ENCODE assay signal across 8 cellular contexts in the genomic region with DNA sequence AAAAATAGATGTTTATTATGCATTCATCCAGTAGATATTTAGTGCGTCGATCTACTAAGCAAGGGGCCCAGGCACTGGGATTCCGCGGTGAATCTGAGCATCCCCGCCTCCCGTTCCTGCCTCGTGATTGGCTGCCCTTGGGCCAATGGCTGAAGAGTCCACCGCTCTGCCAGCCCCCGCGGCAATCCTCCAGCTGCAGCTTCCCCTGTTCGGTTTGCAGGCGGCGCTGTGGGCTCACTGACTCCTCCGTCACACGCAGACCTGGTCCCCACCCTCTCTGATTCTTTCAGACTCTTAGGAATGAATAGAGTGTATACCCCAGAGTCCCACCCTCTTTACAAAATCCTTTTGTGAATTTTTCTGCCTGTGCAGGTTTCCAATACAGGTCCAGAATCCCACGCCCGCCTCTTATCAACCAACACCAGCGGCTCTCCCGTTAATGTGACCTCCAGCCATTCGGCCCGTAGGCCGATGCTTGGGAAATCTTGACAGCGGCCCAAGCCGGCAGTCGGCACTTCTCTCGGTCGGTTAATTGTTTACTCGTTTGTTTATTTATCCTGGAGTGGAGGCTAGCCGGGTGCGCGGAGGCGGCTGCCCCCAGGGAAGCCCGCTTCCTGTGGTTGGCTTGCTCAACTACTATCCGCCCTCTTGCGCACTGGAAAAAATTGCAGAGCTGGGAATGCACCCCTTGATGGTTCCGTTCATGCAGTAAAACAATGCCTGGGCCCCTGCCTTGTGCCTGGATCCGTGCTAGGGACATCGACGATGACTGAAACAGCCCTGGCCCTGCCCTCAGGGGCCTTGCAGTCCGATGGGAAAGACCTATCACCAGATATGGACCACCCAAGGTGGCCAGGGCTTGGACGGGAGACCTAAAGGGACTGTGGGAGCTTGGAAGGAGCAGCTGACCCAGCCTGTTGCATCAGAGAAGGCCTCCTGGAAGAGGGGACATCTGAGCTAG. TPM values are rescaled to one million over a fixed set of nuclear protein-coding genes. Genes with fewer than 3 reads are reported as not detected.
DNase-seq lines count a peak whose midpoint lies in the region; ATAC-seq and TF ChIP-seq lines count a peak whose summit lies in the region.

No MANE protein-coding gene starts in this region.

- H3K27ac Mint-ChIP-seq in GM23338: peak overlapping the region; percentile 88
- peak overlapping the region; percentile 84 for H3K27ac Mint-ChIP-seq in activated naive CD8-positive, alpha-beta T cell treated with anti-CD3 and anti-CD28 coated beads, Interleukin-2, amount 50 U/mL, for 24 hours

- H3K4me1 ChIP-seq in GM23338 (ENCODE audit: insufficient read depth): peaks cover 14% of the 10 kb centered on the region; the same call in 1 of the 2 replicates
- H3K4me1 ChIP-seq in cardiac muscle cell (ENCODE audit: low read depth): no peaks in the 10 kb centered on the region
- peaks cover 0 to 27% (median 15%) of the 10 kb centered on the region in 4 donors for H3K4me1 ChIP-seq in tibial nerve

- peaks cover 6% of the 10 kb centered on the region; the same call in 1 of the 2 replicates for H3K27me3 ChIP-seq in GM23338 (ENCODE audit: insufficient read depth)
- H3K27me3 ChIP-seq in cardiac muscle cell: no peaks in the 10 kb centered on the region
- H3K27me3 ChIP-seq in tibial nerve: no peaks in the 10 kb centered on the region

- peak; percentile 75 to 93 for TF ChIP-seq CTCF in GM23338 (conservative IDR thresholded peaks at IDR 0.05; ENCODE audit: low read depth in 2 of 2)
- TF ChIP-seq CTCF in NB4 (IDR thresholded peaks at IDR 0.05; ENCODE audit: low read depth, low read length): peak; percentile 99
- peak; percentile 87 for TF ChIP-seq CTCF in cardiac muscle cell (IDR thresholded peaks at IDR 0.05; ENCODE audit: low read depth, low read length)
- TF ChIP-seq CTCF in tibial nerve (IDR thresholded peaks at IDR 0.05): peak; percentile 66 to 92 (median 85)

- peaks cover 5% of the 10 kb centered on the region; the same call in 2 of the 3 replicates for H3K9me3 Mint-ChIP-seq in GM23338
- H3K9me3 Mint-ChIP-seq in activated naive CD8-positive, alpha-beta T cell treated with anti-CD3 and anti-CD28 coated beads, Interleukin-2, amount 50 U/mL, for 24 hours: peaks cover 3% of the 10 kb centered on the region

- peak; percentile 92 for DNase-seq in DMS 273 treated with DMSO at 0.1 percent for 48 hours (lab: John Stamatoyannopoulos, UW)
- peak; percentile 99 for DNase-seq in GM23338 (ENCODE audit: low spot score)
- peak; percentile 100 for DNase-seq in NB4 (ENCODE audit: low read depth)
- peak; percentile 98 for DNase-seq in SW480 (ENCODE audit: low spot score)
- DNase-seq in activated naive CD8-positive, alpha-beta T cell treated with anti-CD3 and anti-CD28 coated beads, Interleukin-2, amount 50 U/mL, for 24 hours: peak; percentile 92
- DNase-seq in cardiac muscle cell (ENCODE audit: low read depth in 1 of 2, low spot score in 1 of 2): peak; percentile 96 to 98
- DNase-seq in pons (ENCODE audit: low spot score): peak; percentile 97
- DNase-seq in tibial nerve (ENCODE audit: low spot score in 2 of 2): peak; percentile 95

- ATAC-seq in GM23338: peak; percentile 72
- peak; percentile 73 for ATAC-seq in activated naive CD8-positive, alpha-beta T cell treated with anti-CD3 and anti-CD28 coated beads, Interleukin-2, amount 50 U/mL, for 24 hours

- peak in 1 of 2 donors; percentile 73 for TF ChIP-seq EP300 in tibial nerve (IDR thresholded peaks at IDR 0.05)

- H3K4me3 Mint-ChIP-seq in GM23338: peak overlapping the region; percentile 58
- H3K4me3 Mint-ChIP-seq in activated naive CD8-positive, alpha-beta T cell treated with anti-CD3 and anti-CD28 coated beads, Interleukin-2, amount 50 U/mL, for 24 hours: peak overlapping the region; percentile 75

- H3K36me3 ChIP-seq in GM23338 (ENCODE audit: insufficient read depth): no peaks in the 10 kb centered on the region
- H3K36me3 ChIP-seq in cardiac muscle cell: no peaks in the 10 kb centered on the region
- H3K36me3 ChIP-seq in tibial nerve: no peaks in the 10 kb centered on the region

- H3K27ac ChIP-seq in GM23338 (ENCODE audit: low read depth): peak overlapping the region; percentile 91
- H3K27ac ChIP-seq in cardiac muscle cell: no peak overlapping the region
- peak overlapping the region; percentile 72 to 95 (median 84) for H3K27ac ChIP-seq in tibial nerve

- TF ChIP-seq POLR2A in NB4 (IDR thresholded peaks at IDR 0.05; ENCODE audit: extremely low read depth, insufficient read length) (no peak), tibial nerve (IDR thresholded peaks at IDR 0.05) (peak in 1 of 2 donors; percentile 29)

- H2AFZ ChIP-seq in GM23338: peak overlapping the region; percentile 52

- H3K4me2 ChIP-seq in GM23338: peak overlapping the region; percentile 76

- peaks cover 19% of the 10 kb centered on the region; the same call in 2 of the 3 replicates for H3K4me1 Mint-ChIP-seq in GM23338
- H3K4me1 Mint-ChIP-seq in activated naive CD8-positive, alpha-beta T cell treated with anti-CD3 and anti-CD28 coated beads, Interleukin-2, amount 50 U/mL, for 24 hours: peaks cover 30% of the 10 kb centered on the region

- H3K9me3 ChIP-seq in cardiac muscle cell (ENCODE audit: low read depth) (no peaks in the 10 kb centered on the region), tibial nerve (no peaks in the 10 kb centered on the region)

- peak overlapping the region; percentile 52 for H3K4me3 ChIP-seq in GM23338
- peak overlapping the region; percentile 68 for H3K4me3 ChIP-seq in NB4 (ENCODE audit: low read depth, low read length)
- H3K4me3 ChIP-seq in cardiac muscle cell: no peak overlapping the region
- peak overlapping the region; percentile 18 to 47 (median 36) for H3K4me3 ChIP-seq in tibial nerve

- H3F3A ChIP-seq in GM23338 (replicated peaks; ENCODE audit: low read depth): peaks cover 25% of the 10 kb centered on the region

- H3K9me2 ChIP-seq in GM23338 (ENCODE audit: insufficient read depth): no peaks in the 10 kb centered on the region

- 2 to 5% methylated on average over 40 to 41 of the region's 41 CpGs for WGBS in tibial nerve, 2 donors

- no peaks in the 10 kb centered on the region for H3K36me3 Mint-ChIP-seq in GM23338 (ENCODE audit: low read depth)
- peaks cover 3% of the 10 kb centered on the region for H3K36me3 Mint-ChIP-seq in activated naive CD8-positive, alpha-beta T cell treated with anti-CD3 and anti-CD28 coated beads, Interleukin-2, amount 50 U/mL, for 24 hours (ENCODE audit: low read depth)

- H3K27me3 Mint-ChIP-seq in GM23338 (ENCODE audit: insufficient read depth, low read depth, poor library complexity): peaks cover 17% of the 10 kb centered on the region
- H3K27me3 Mint-ChIP-seq in activated naive CD8-positive, alpha-beta T cell treated with anti-CD3 and anti-CD28 coated beads, Interleukin-2, amount 50 U/mL, for 24 hours: no peaks in the 10 kb centered on the region

- H4K20me1 ChIP-seq in GM23338 (replicated peaks; ENCODE audit: insufficient read depth): no peaks in the 10 kb centered on the region

- H3K79me2 ChIP-seq in GM23338 (replicated peaks; ENCODE audit: insufficient read depth): peaks cover 17% of the 10 kb centered on the region

TF ChIP-seq in GM23338, 12 proteins besides CTCF, POLR2A, EP300 and RAD21:
- TF ChIP-seq CREB1 (CRISPR knock-in tag; IDR thresholded peaks at IDR 0.05; ENCODE audit: low read depth) (peak; percentile 68), POLR2AphosphoS5 (IDR thresholded peaks at IDR 0.05; ENCODE audit: low read depth) (peak; percentile 43; the same call in 1 of the 2 replicates), EZH2 (IDR thresholded peaks at IDR 0.05; ENCODE audit: low read depth, unreplicated experiment) (no peak)

RNA-seq across cellular contexts. Expression of a gene that starts 4.5 kb away (rescaled TPM):
- total RNA-seq in GM23338 (2014; rRNA removed; shearing (Covaris generic)): 49.4 and 57.7 TPM in 2 replicates
- 13.6 and 14.4 TPM in 2 replicates for polyA plus RNA-seq in GM23338 (2016; fragmentation: Nextera tagmentation; extraction: Ambion mirVana)
- total RNA-seq in cardiac muscle cell: 31.6 and 36.9 TPM in 2 replicates
- polyA plus RNA-seq in cardiac muscle cell: 15.9 and 19.8 TPM in 2 replicates
- total RNA-seq in tibial nerve: 10 to 100 TPM; 43.3 to 50.3 (median 48.6) TPM

RNA-seq across cellular contexts. Expression of a gene that starts 5.7 kb away (rescaled TPM):
- 115 and 140 TPM in 2 replicates for total RNA-seq in GM23338 (2014; rRNA removed; shearing (Covaris generic))
- polyA plus RNA-seq in GM23338 (2016; fragmentation: Nextera tagmentation; extraction: Ambion mirVana) (278 and 299 TPM in 2 replicates), cardiac muscle cell (206 and 260 TPM in 2 replicates)
- total RNA-seq in cardiac muscle cell (76.5 and 139 TPM in 2 replicates), tibial nerve (100 to 1,000 TPM in 1 of 4 donors, 10 to 100 TPM in 3; 32.1 to 108 (median 64.6) TPM)
